In genomic region chr7:42735081-42735480, GRCh38 we compare ENCODE assay signal across 1 cellular context.
TF ChIP-seq lines count a peak whose summit lies in the region.

No MANE protein-coding gene starts in this region.

TF ChIP-seq in GM23338, 12 proteins besides CTCF, POLR2A, EP300 and RAD21 (continued from another document):
- TF ChIP-seq ZNF462 (CRISPR knock-in tag; IDR thresholded peaks at IDR 0.05) (no peak), NANOG (IDR thresholded peaks at IDR 0.05; ENCODE audit: borderline replicate concordance) (no peak), ETS1 (IDR thresholded peaks at IDR 0.05) (no peak), JUNB (IDR thresholded peaks at IDR 0.05; ENCODE audit: unreplicated experiment) (no peak), POLR2AphosphoS5 (IDR thresholded peaks at IDR 0.05; ENCODE audit: low read depth) (no peak), STAT1 (IDR thresholded peaks at IDR 0.05; ENCODE audit: unreplicated experiment) (no peak), EZH2phosphoT487 (IDR thresholded peaks at IDR 0.05; ENCODE audit: unreplicated experiment) (no peak), ZNF114 (CRISPR knock-in tag; IDR thresholded peaks at IDR 0.05) (no peak)
